ENCODE assay signal across 2 cellular contexts in genomic region chr2:96801464-96802280, GRCh38.
TF ChIP-seq lines count a peak whose summit lies in the region.

No MANE protein-coding gene starts in this region.

TF ChIP-seq in IMR-90, 13 proteins besides CTCF, POLR2A, EP300 and RAD21:
- TF ChIP-seq USF2 (IDR thresholded peaks at IDR 0.05; ENCODE audit: low read depth, low read length) (no peak), RCOR1 (IDR thresholded peaks at IDR 0.05; ENCODE audit: insufficient replicate concordance, low read length) (no peak), SMC3 (IDR thresholded peaks at IDR 0.05; ENCODE audit: low read depth, low read length) (no peak)

TF ChIP-seq in GM12878, 131 proteins besides CTCF, POLR2A, EP300 and RAD21:
- TF ChIP-seq IKZF1 (conservative IDR thresholded peaks at IDR 0.05) (no peak), EGR1 (IDR thresholded peaks at IDR 0.05; ENCODE audit: borderline replicate concordance in 1 of 2, low read depth in 2 of 2, low read length in 2 of 2) (no peak), KAT2A (conservative IDR thresholded peaks at IDR 0.05; ENCODE audit: control insufficient read depth, low read depth, low read length) (no peak), MXI1 (IDR thresholded peaks at IDR 0.05; ENCODE audit: low read depth, low read length) (no peak), ZNF687 (IDR thresholded peaks at IDR 0.05) (no peak), IKZF2 (IDR thresholded peaks at IDR 0.05) (no peak), IRF5 (IDR thresholded peaks at IDR 0.05; ENCODE audit: borderline replicate concordance) (no peak), E2F8 (IDR thresholded peaks at IDR 0.05; ENCODE audit: low read depth, partially characterized antibody) (no peak), PML (IDR thresholded peaks at IDR 0.05; ENCODE audit: low read length) (no peak), HDGF (IDR thresholded peaks at IDR 0.05) (peak; percentile 97), YBX1 (IDR thresholded peaks at IDR 0.05) (no peak), TAF1 (IDR thresholded peaks at IDR 0.05; ENCODE audit: borderline replicate concordance, low read depth, low read length) (no peak), BMI1 (IDR thresholded peaks at IDR 0.05; ENCODE audit: borderline replicate concordance) (no peak), SKIL (IDR thresholded peaks at IDR 0.05; ENCODE audit: low read depth, poor library complexity, severe bottlenecking) (no peak), PBX3 (IDR thresholded peaks at IDR 0.05; ENCODE audit: insufficient replicate concordance, low read depth, low read length) (no peak), YY1 (IDR thresholded peaks at IDR 0.05; ENCODE audit: low read depth, low read length) (no peak), RUNX3 (IDR thresholded peaks at IDR 0.05; ENCODE audit: low read length) (peak; percentile 24; the same call in 1 of the 2 replicates)
